Comparison of ENCODE assay signal across 16 cellular contexts in the genomic region with DNA sequence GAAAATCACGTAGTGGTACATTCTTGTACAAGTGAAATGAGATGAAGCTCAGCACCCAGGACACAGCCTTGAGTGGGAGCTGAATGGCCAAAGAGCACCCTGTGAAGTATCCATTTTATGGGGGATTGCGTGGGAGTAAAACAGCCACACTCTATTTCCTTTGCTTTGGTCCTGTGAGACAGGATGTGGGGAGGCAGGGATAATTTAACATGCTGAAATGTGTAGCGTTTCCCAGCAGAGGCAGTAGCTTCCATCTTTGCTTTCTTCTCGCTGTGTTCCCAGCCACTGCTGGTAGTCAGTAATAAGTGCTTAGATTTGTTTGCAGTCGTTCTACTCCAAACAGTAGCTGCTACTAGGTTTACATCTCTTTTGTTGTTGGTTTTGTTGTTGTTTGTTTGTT. TPM values are rescaled to one million over a fixed set of nuclear protein-coding genes. Genes with fewer than 3 reads are reported as not detected.
DNase-seq lines count a peak whose midpoint lies in the region; ATAC-seq and TF ChIP-seq lines count a peak whose summit lies in the region.
"Had no signal": no experiment of that assay in that cellular context is flagged by ENCODE, and none has a peak within 500 bp of the region (broad histone marks: within the 10 kb centered on the region; RNA-seq: fewer than 3 reads in every experiment).

No MANE protein-coding gene starts in this region.

- H3K18ac ChIP-seq in neuronal stem cell (ENCODE audit: low read length) = peak overlapping the region; percentile 1

- WGBS in neuronal stem cell (ENCODE audit: extremely low coverage in 2 of 2, insufficient read length in 2 of 2, insufficient replicate concordance in 1 of 2), 2 donors = no CpG with 5 or more reads among the region's 5 CpGs
- WGBS in spleen, 5 donors = 57 to 62% (median 60%) methylated on average over 5 of the region's 5 CpGs

- no peaks in the 10 kb centered on the region for H3K36me3 Mint-ChIP-seq in activated CD4-positive, alpha-beta T cell treated with anti-CD3 and anti-CD28 coated beads, Interleukin-2, amount 10 ng/mL, durations not matched to agents 7 days and 5 days (ENCODE audit: low read depth)

- H3K27ac ChIP-seq in brain microvascular endothelial cell (no peak overlapping the region), neuronal stem cell (replicated peaks; ENCODE audit: low read length) (no peak overlapping the region), spleen (no peak overlapping the region)
- H3K27ac ChIP-seq: adrenal gland had no signal

- no peak overlapping the region for H3K4me2 ChIP-seq in neuronal stem cell (ENCODE audit: insufficient read depth, low read length, poor library complexity, severe bottlenecking)

- no peak overlapping the region for H4K8ac ChIP-seq in neuronal stem cell (ENCODE audit: low read depth, low read length)

- peak overlapping the region; percentile 53 for H2AFZ ChIP-seq in neuronal stem cell (ENCODE audit: low read length)

- no peak overlapping the region for H2BK5ac ChIP-seq in neuronal stem cell (ENCODE audit: low read length)

- no peak overlapping the region for H2BK12ac ChIP-seq in neuronal stem cell (ENCODE audit: low read length)

- H2BK15ac ChIP-seq in neuronal stem cell (ENCODE audit: low read length) = no peak overlapping the region

- peak; percentile 33 for TF ChIP-seq CTCF in brain microvascular endothelial cell (IDR thresholded peaks at IDR 0.05; ENCODE audit: low read depth, low read length, missing control alignments)
- no peak for TF ChIP-seq CTCF in spleen (IDR thresholded peaks at IDR 0.05 in 8 of 11, conservative IDR thresholded peaks at IDR 0.05 in 3 of 11)

- no peaks in the 10 kb centered on the region for H3K27me3 ChIP-seq in brain microvascular endothelial cell (replicated peaks)
- no peaks in the 10 kb centered on the region for H3K27me3 ChIP-seq in neuronal stem cell (ENCODE audit: control insufficient read depth in 3 of 3, insufficient read depth in 3 of 3, low read depth in 1 of 3, low read length in 3 of 3)
- H3K27me3 ChIP-seq in spleen (replicated peaks in 1 of 7) = no peaks in the 10 kb centered on the region

- intact Hi-C loops in spleen (cut with DNase I; ENCODE audit: low total_unique reads) = no loop called here

- H3K23ac ChIP-seq in neuronal stem cell (ENCODE audit: low read depth, low read length, poor library complexity) = no peak overlapping the region

- H3K14ac ChIP-seq in neuronal stem cell (ENCODE audit: low read length) = no peak overlapping the region

- H3K27ac Mint-ChIP-seq in activated CD4-positive, alpha-beta T cell treated with anti-CD3 and anti-CD28 coated beads, Interleukin-2, amount 10 ng/mL, durations not matched to agents 7 days and 5 days = peak overlapping the region; percentile 43

- H3K4me1 Mint-ChIP-seq in activated CD4-positive, alpha-beta T cell treated with anti-CD3 and anti-CD28 coated beads, Interleukin-2, amount 10 ng/mL, durations not matched to agents 7 days and 5 days = peaks cover 50% of the 10 kb centered on the region

- H2AK5ac ChIP-seq in neuronal stem cell (ENCODE audit: low read depth, low read length) = no peak overlapping the region

- no peak overlapping the region for H3K4me3 Mint-ChIP-seq in activated CD4-positive, alpha-beta T cell treated with anti-CD3 and anti-CD28 coated beads, Interleukin-2, amount 10 ng/mL, durations not matched to agents 7 days and 5 days

- H3K9me3 ChIP-seq in neuronal stem cell (replicated peaks in 1 of 2; ENCODE audit: control insufficient read depth in 2 of 2, insufficient read depth in 1 of 2, low read depth in 1 of 2, low read length in 2 of 2) (no peaks in the 10 kb centered on the region), spleen (peaks cover 0 to under 1% (median 0%) of the 10 kb centered on the region in 8 donors)
- H3K9me3 ChIP-seq: adrenal gland had no signal

- H3K79me1 ChIP-seq in neuronal stem cell (ENCODE audit: low read depth, low read length) = no peaks in the 10 kb centered on the region

- CTCF ChIA-PET in activated CD4-positive, alpha-beta T cell treated with anti-CD3 and anti-CD28 coated beads, Interleukin-2, amount 10 ng/mL, durations not matched to agents 7 days and 5 days (lab: Charles Lee) = interaction anchor here (0.6 to 1.8 kb wide), 7 partner anchors 10 to 52 kb away, joined by 3 to 6 read pairs (median 4); no protein-coding TSS in a partner anchor

- POLR2A ChIA-PET in activated CD4-positive, alpha-beta T cell treated with anti-CD3 and anti-CD28 coated beads, Interleukin-2, amount 10 ng/mL, durations not matched to agents 7 days and 5 days (lab: Charles Lee) = interaction anchor here (0.6 kb wide), 1 partner anchor 9 kb away, joined by 4 read pairs; no protein-coding TSS in a partner anchor

- no peak overlapping the region for H2BK120ac ChIP-seq in neuronal stem cell (ENCODE audit: low read depth, low read length)

- in situ Hi-C loops in brain microvascular endothelial cell (cut with HindIII; ENCODE audit: low pct_ligation_motif_present, low sequenced_read_pairs) = no loop called here

- no peak overlapping the region for H3K9ac ChIP-seq in neuronal stem cell (ENCODE audit: low read depth, low read length, poor library complexity)

- peak; percentile 31 for DNase-seq in activated CD4-positive, alpha-beta T cell treated with anti-CD3 and anti-CD28 coated beads, Interleukin-2, amount 10 ng/mL, durations not matched to agents 7 days and 5 days
- no peak for DNase-seq in activated CD4-positive, alpha-beta T cell treated with anti-CD3 and anti-CD28 coated beads, Interleukin-2, amount 50 U/mL, for 4 hours
- DNase-seq in NOMO-1 treated with dmso at 0.1 percent for 144 hours (lab: John Stamatoyannopoulos, UW; ENCODE audit: unreplicated experiment) (peak; percentile 13), brain microvascular endothelial cell (no peak), neuronal stem cell (ENCODE audit: low spot score) (no peak), spleen (no peak)
- DNase-seq: ACHN; activated CD4-positive, CD25-positive, alpha-beta regulatory T cell; adrenal gland; DMS153; midbrain; NCI-H510A treated with DMSO at 0.1 percent for 48 hours; retina had no signal

- H3K27me3 Mint-ChIP-seq in activated CD4-positive, alpha-beta T cell treated with anti-CD3 and anti-CD28 coated beads, Interleukin-2, amount 10 ng/mL, durations not matched to agents 7 days and 5 days = peaks cover 2% of the 10 kb centered on the region

- H3K4me1 ChIP-seq in neuronal stem cell (ENCODE audit: control insufficient read depth in 2 of 2, insufficient read depth in 1 of 2, low read depth in 1 of 2, low read length in 2 of 2) = peaks cover 0 to 8% of the 10 kb centered on the region in 2 donors
- peaks cover 0 to 34% (median 17%) of the 10 kb centered on the region in 6 donors for H3K4me1 ChIP-seq in spleen
- H3K4me1 ChIP-seq: adrenal gland had no signal

- no peak for TF ChIP-seq POLR2A in spleen (IDR thresholded peaks at IDR 0.05)

- H3K9me3 Mint-ChIP-seq in activated CD4-positive, alpha-beta T cell treated with anti-CD3 and anti-CD28 coated beads, Interleukin-2, amount 10 ng/mL, durations not matched to agents 7 days and 5 days = no peaks in the 10 kb centered on the region

- ATAC-seq in GM19455 (IDR thresholded peaks at IDR 0.05; ENCODE audit: unreplicated experiment) (no peak), HG02973 (IDR thresholded peaks at IDR 0.05; ENCODE audit: unreplicated experiment) (no peak)

- no peak overlapping the region for H3K4ac ChIP-seq in neuronal stem cell (ENCODE audit: low read length)

- no peak overlapping the region for H4K91ac ChIP-seq in neuronal stem cell (ENCODE audit: low read depth, low read length, poor library complexity)

- H3K36me3 ChIP-seq in brain microvascular endothelial cell (replicated peaks) = no peaks in the 10 kb centered on the region
- no peaks in the 10 kb centered on the region for H3K36me3 ChIP-seq in neuronal stem cell (replicated peaks in 1 of 2; ENCODE audit: control insufficient read depth in 2 of 2, insufficient read depth in 2 of 2, low read length in 2 of 2)
- no peaks in the 10 kb centered on the region for H3K36me3 ChIP-seq in spleen
- H3K36me3 ChIP-seq: adrenal gland had no signal

- no peak overlapping the region for H3K4me3 ChIP-seq in brain microvascular endothelial cell (ENCODE audit: low read depth, low read length)
- H3K4me3 ChIP-seq in neuronal stem cell (ENCODE audit: low read length in 2 of 2) = no peak overlapping the region
- H3K4me3 ChIP-seq in spleen = no peak overlapping the region
- H3K4me3 ChIP-seq: adrenal gland had no signal

RNA-seq across cellular contexts. Expression of a gene that starts 4.4 kb away (rescaled TPM):
- total RNA-seq in activated CD4-positive, alpha-beta T cell treated with anti-CD3 and anti-CD28 coated beads, Interleukin-2, amount 10 ng/mL, durations not matched to agents 7 days and 5 days = not detected
- polyA plus RNA-seq in neuronal stem cell (2013, experiment 1 of 2) = not detected
- polyA plus RNA-seq in neuronal stem cell (2013, experiment 2 of 2) = not detected
- total RNA-seq in spleen = under 1 TPM in 1 of 7 donors, not detected in 6; 0.20 TPM
- under 1 TPM in 2 of 3 donors, not detected in 1; 0.02 to 0.03 TPM for polyA plus RNA-seq in spleen
- total RNA-seq: adrenal gland, temporal lobe had no signal

Comparison
In these comparisons a context has a peak if more than half of its experiments do, and no peak if none do; other contexts are left out.
1. DNase-seq: peak in activated CD4-positive, alpha-beta T cell treated with anti-CD3 and anti-CD28 coated beads, Interleukin-2, amount 10 ng/mL, durations not matched to agents 7 days and 5 days (single experiment) and NOMO-1 treated with dmso at 0.1 percent for 144 hours (single experiment); none in activated CD4-positive, alpha-beta T cell treated with anti-CD3 and anti-CD28 coated beads, Interleukin-2, amount 50 U/mL, for 4 hours (0 of 2), brain microvascular endothelial cell (single experiment), neuronal stem cell (single experiment) and spleen (single experiment).